Comparison of ENCODE assay signal across 13 cellular contexts in the genomic region with DNA sequence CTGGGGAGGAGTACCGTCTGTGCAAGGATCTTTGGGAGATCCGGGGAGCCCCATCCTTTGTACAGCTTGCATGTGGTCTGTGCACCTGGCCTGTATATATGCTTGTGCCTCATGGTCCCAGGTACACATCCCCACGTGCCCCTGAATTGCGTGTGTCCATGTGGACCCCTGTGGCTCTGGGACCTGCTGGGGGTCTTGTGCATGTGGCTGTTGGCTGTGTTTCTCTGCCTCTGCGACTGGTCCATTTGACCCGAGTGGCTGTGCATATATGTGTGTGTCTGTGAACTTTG. TPM values are rescaled to one million over a fixed set of nuclear protein-coding genes. Genes with fewer than 3 reads are reported as not detected.
DNase-seq lines count a peak whose midpoint lies in the region; ATAC-seq and TF ChIP-seq lines count a peak whose summit lies in the region.
"Had no signal": no experiment of that assay in that cellular context is flagged by ENCODE, and none has a peak within 500 bp of the region (broad histone marks: within the 10 kb centered on the region; RNA-seq: fewer than 3 reads in every experiment).

No MANE protein-coding gene starts in this region.

- H3K4me1 ChIP-seq in GM23338 (ENCODE audit: insufficient read depth) = peaks cover 10% of the 10 kb centered on the region
- H3K4me1 ChIP-seq in upper lobe of left lung = peaks cover 22 to 52% (median 39%) of the 10 kb centered on the region in 4 donors
- peaks cover 7 to 18% of the 10 kb centered on the region in 2 donors for H3K4me1 ChIP-seq in gastrocnemius medialis

- no peaks in the 10 kb centered on the region for H4K20me1 ChIP-seq in GM23338 (replicated peaks; ENCODE audit: insufficient read depth)

- peak overlapping the region in 2 of 7 donors; percentile 39 to 68 for H3K27ac Mint-ChIP-seq in CD14-positive monocyte
- no peak overlapping the region for H3K27ac Mint-ChIP-seq in GM23338
- peak overlapping the region; percentile 2 for H3K27ac Mint-ChIP-seq in activated T-helper 2 cell treated with anti-CD3 and anti-CD28 coated beads, Interferon-gamma antibody, Interleukin-2, Interleukin-4, amounts not matched to agents 10 μg/mL and 5 μg/mL and 100 μg/mL, durations not matched to agents 14 hours and 24 hours and 36 hours
- peak overlapping the region in 9 of 10 donors; percentile 1 to 81 (median 58) for H3K27ac Mint-ChIP-seq in naive thymus-derived CD8-positive, alpha-beta T cell

- H2AFZ ChIP-seq in GM23338 = no peak overlapping the region

- H3K9me2 ChIP-seq in GM23338 (ENCODE audit: insufficient read depth) = no peaks in the 10 kb centered on the region

- peaks cover 0 to 11% (median 7%) of the 10 kb centered on the region in 7 donors for H3K9me3 Mint-ChIP-seq in CD14-positive monocyte
- no peaks in the 10 kb centered on the region; the same call in 2 of the 3 replicates for H3K9me3 Mint-ChIP-seq in GM23338
- no peaks in the 10 kb centered on the region for H3K9me3 Mint-ChIP-seq in activated T-helper 2 cell treated with anti-CD3 and anti-CD28 coated beads, Interferon-gamma antibody, Interleukin-2, Interleukin-4, amounts not matched to agents 10 μg/mL and 5 μg/mL and 100 μg/mL, durations not matched to agents 14 hours and 24 hours and 36 hours
- no peaks in the 10 kb centered on the region for H3K9me3 Mint-ChIP-seq in naive thymus-derived CD8-positive, alpha-beta T cell

- WGBS in upper lobe of left lung, 2 donors = 31 to 33% methylated on average over 2 to 6 of the region's 6 CpGs

- H3K27me3 Mint-ChIP-seq in CD14-positive monocyte (ENCODE audit: low read depth in 3 of 3) (peaks cover 34 to 55% (median 42%) of the 10 kb centered on the region in 3 donors), GM23338 (ENCODE audit: insufficient read depth, low read depth, poor library complexity) (peaks cover 68% of the 10 kb centered on the region)
- H3K27me3 Mint-ChIP-seq in activated T-helper 2 cell treated with anti-CD3 and anti-CD28 coated beads, Interferon-gamma antibody, Interleukin-2, Interleukin-4, amounts not matched to agents 10 μg/mL and 5 μg/mL and 100 μg/mL, durations not matched to agents 14 hours and 24 hours and 36 hours (ENCODE audit: low read depth) = peaks cover 22% of the 10 kb centered on the region
- peaks cover 8 to 33% (median 25%) of the 10 kb centered on the region in 5 donors for H3K27me3 Mint-ChIP-seq in naive thymus-derived CD8-positive, alpha-beta T cell

- H3K4me2 ChIP-seq in GM23338 = no peak overlapping the region; the same call in 1 of the 2 replicates

- TF ChIP-seq POLR2A in upper lobe of left lung (IDR thresholded peaks at IDR 0.05) (no peak), gastrocnemius medialis (IDR thresholded peaks at IDR 0.05) (no peak)

- in situ Hi-C loops in gastrocnemius medialis (cut with MboI; ENCODE audit: low sequenced_read_pairs in 4 of 4) = loop anchor here (5.0 to 25.0 kb wide), 6 partner anchors 77 to 577 kb away; a partner anchor contains a TSS

- peaks cover 65% of the 10 kb centered on the region for H3K27me3 ChIP-seq in GM23338 (ENCODE audit: insufficient read depth)
- peaks cover 0 to 13% (median 4%) of the 10 kb centered on the region in 4 donors for H3K27me3 ChIP-seq in upper lobe of left lung
- peaks cover 5 to 9% (median 9%) of the 10 kb centered on the region in 3 donors for H3K27me3 ChIP-seq in gastrocnemius medialis

- TF ChIP-seq CTCF in CD14-positive monocyte (IDR thresholded peaks at IDR 0.05) = no peak
- TF ChIP-seq CTCF in GM23338 (conservative IDR thresholded peaks at IDR 0.05; ENCODE audit: low read depth in 2 of 2) = no peak
- TF ChIP-seq CTCF in upper lobe of left lung (IDR thresholded peaks at IDR 0.05) = no peak
- no peak for TF ChIP-seq CTCF in gastrocnemius medialis (IDR thresholded peaks at IDR 0.05 in 4 of 5, conservative IDR thresholded peaks at IDR 0.05 in 1 of 5)

- no peak for TF ChIP-seq EP300 in upper lobe of left lung (IDR thresholded peaks at IDR 0.05)

- POLR2A ChIA-PET in naive thymus-derived CD8-positive, alpha-beta T cell (lab: Charles Lee) = interaction anchor here (0.6 to 4.6 kb wide), 4 partner anchors 77 to 169 kb away, joined by 4 to 73 read pairs (median 6); no protein-coding TSS in a partner anchor

- H3K4me3 Mint-ChIP-seq in CD14-positive monocyte (peak overlapping the region; percentile 58 to 84), GM23338 (peak overlapping the region; percentile 67)
- peak overlapping the region; percentile 68 for H3K4me3 Mint-ChIP-seq in activated T-helper 2 cell treated with anti-CD3 and anti-CD28 coated beads, Interferon-gamma antibody, Interleukin-2, Interleukin-4, amounts not matched to agents 10 μg/mL and 5 μg/mL and 100 μg/mL, durations not matched to agents 14 hours and 24 hours and 36 hours (ENCODE audit: low read depth)
- peak overlapping the region; percentile 61 to 90 (median 84) for H3K4me3 Mint-ChIP-seq in naive thymus-derived CD8-positive, alpha-beta T cell

- no peaks in the 10 kb centered on the region for H3K79me2 ChIP-seq in GM23338 (replicated peaks; ENCODE audit: insufficient read depth)

- peaks cover 10 to 13% of the 10 kb centered on the region in 2 donors for H3K36me3 Mint-ChIP-seq in CD14-positive monocyte
- H3K36me3 Mint-ChIP-seq in GM23338 (ENCODE audit: low read depth) = no peaks in the 10 kb centered on the region; the same call in 2 of the 3 replicates
- peaks cover 6% of the 10 kb centered on the region for H3K36me3 Mint-ChIP-seq in activated T-helper 2 cell treated with anti-CD3 and anti-CD28 coated beads, Interferon-gamma antibody, Interleukin-2, Interleukin-4, amounts not matched to agents 10 μg/mL and 5 μg/mL and 100 μg/mL, durations not matched to agents 14 hours and 24 hours and 36 hours (ENCODE audit: low read depth)
- peaks cover 0 to 4% (median 0%) of the 10 kb centered on the region in 3 donors for H3K36me3 Mint-ChIP-seq in naive thymus-derived CD8-positive, alpha-beta T cell

- peaks cover 39% of the 10 kb centered on the region for H3K4me1 Mint-ChIP-seq in CD14-positive monocyte
- peaks cover 19% of the 10 kb centered on the region for H3K4me1 Mint-ChIP-seq in GM23338
- H3K4me1 Mint-ChIP-seq in activated T-helper 2 cell treated with anti-CD3 and anti-CD28 coated beads, Interferon-gamma antibody, Interleukin-2, Interleukin-4, amounts not matched to agents 10 μg/mL and 5 μg/mL and 100 μg/mL, durations not matched to agents 14 hours and 24 hours and 36 hours (ENCODE audit: low read depth) = peaks cover 34% of the 10 kb centered on the region
- peaks cover 25 to 51% (median 47%) of the 10 kb centered on the region in 4 donors for H3K4me1 Mint-ChIP-seq in naive thymus-derived CD8-positive, alpha-beta T cell

- peaks cover 25% of the 10 kb centered on the region for H3F3A ChIP-seq in GM23338 (replicated peaks; ENCODE audit: low read depth)

- H3K36me3 ChIP-seq in GM23338 (ENCODE audit: insufficient read depth) (no peaks in the 10 kb centered on the region), upper lobe of left lung (no peaks in the 10 kb centered on the region), gastrocnemius medialis (no peaks in the 10 kb centered on the region)

- H3K4me3 ChIP-seq in GM23338 (0 out of 2 replicates have a peak overlapping the region, but pooled peaks have one; percentile 45), upper lobe of left lung (no peak overlapping the region), gastrocnemius medialis (no peak overlapping the region)
- H3K4me3 ChIP-seq: mucosa of descending colon had no signal

- DNase-seq in CD14-positive monocyte (ENCODE audit: low spot score) = no peak
- no peak for DNase-seq in GM23338 (ENCODE audit: low spot score)
- no peak for DNase-seq in activated T-helper 2 cell treated with anti-CD3 and anti-CD28 coated beads, Interferon-gamma antibody, Interleukin-2, Interleukin-4, amounts not matched to agents 10 μg/mL and 5 μg/mL and 100 μg/mL, durations not matched to agents 14 hours and 24 hours and 36 hours (ENCODE audit: low spot score)
- DNase-seq in naive thymus-derived CD8-positive, alpha-beta T cell = peak in 1 of 10 donors; percentile 58
- DNase-seq in left lobe of liver (ENCODE audit: low spot score) = no peak
- DNase-seq in upper lobe of left lung = no peak
- no peak for DNase-seq in gastrocnemius medialis
- DNase-seq in NCI-H1436 treated with DMSO at 0.1 percent for 48 hours (lab: John Stamatoyannopoulos, UW) = no peak
- DNase-seq: mucosa of descending colon, NCI-H524 treated with DMSO at 0.1 percent for 48 hours had no signal

- intact Hi-C loops in CD14-positive monocyte (cut with micrococcal nuclease) (loop anchor here (5.0 kb wide), 2 partner anchors 37 to 77 kb away; no protein-coding TSS in a partner anchor), gastrocnemius medialis (cut with DNase I; ENCODE audit: low total_unique reads) (no loop called here)
- intact Hi-C loops in activated T-helper 2 cell treated with anti-CD3 and anti-CD28 coated beads, Interferon-gamma antibody, Interleukin-2, Interleukin-4, amounts not matched to agents 10 μg/mL and 5 μg/mL and 100 μg/mL, durations not matched to agents 14 hours and 24 hours and 36 hours (cut with micrococcal nuclease) = loop anchor here (5.0 kb wide), 2 partner anchors 132 to 587 kb away; no protein-coding TSS in a partner anchor

- H3K9me3 ChIP-seq in upper lobe of left lung (no peaks in the 10 kb centered on the region), gastrocnemius medialis (no peaks in the 10 kb centered on the region)
- H3K9me3 ChIP-seq: mucosa of descending colon had no signal

- no peak for ATAC-seq in GM23338
- no peak for ATAC-seq in naive thymus-derived CD8-positive, alpha-beta T cell
- no peak for ATAC-seq in left lobe of liver
- ATAC-seq in upper lobe of left lung (ENCODE audit: low FRiP score in 2 of 2) = no peak
- no peak for ATAC-seq in gastrocnemius medialis
- ATAC-seq: HCT116, mucosa of descending colon had no signal

- H3K27ac ChIP-seq in GM23338 (ENCODE audit: low read depth) (no peak overlapping the region), upper lobe of left lung (peak overlapping the region in 2 of 4 donors; percentile 0 to 64), gastrocnemius medialis (no peak overlapping the region)

RNA-seq across cellular contexts. Expression of a gene that starts 12.8 kb away (rescaled TPM):
- polyA plus RNA-seq in CD14-positive monocyte (not detected), GM23338 (2016; fragmentation: Nextera tagmentation; extraction: Ambion mirVana) (not detected in 2 replicates)
- not detected in 2 replicates for total RNA-seq in GM23338 (2014; rRNA removed; shearing (Covaris generic))
- total RNA-seq in activated T-helper 2 cell treated with anti-CD3 and anti-CD28 coated beads, Interferon-gamma antibody, Interleukin-2, Interleukin-4, amounts not matched to agents 10 μg/mL and 5 μg/mL and 100 μg/mL, durations not matched to agents 14 hours and 24 hours and 36 hours = 1.6 and 1.8 TPM in 2 replicates
- not detected for total RNA-seq in naive thymus-derived CD8-positive, alpha-beta T cell
- not detected for polyA plus RNA-seq in naive thymus-derived CD8-positive, alpha-beta T cell
- total RNA-seq in left lobe of liver (not detected), upper lobe of left lung (1 to 10 TPM in 2 of 6 donors, not detected in 4; 1.3 to 5.2 TPM), gastrocnemius medialis (not detected)
- total RNA-seq: LHCN-M2, SK-MEL-5 had no signal

RNA-seq across cellular contexts. Expression of a gene that starts 41.7 kb away (rescaled TPM):
- polyA plus RNA-seq in CD14-positive monocyte (under 1 TPM in 1 of 2 donors, not detected in 1; 0.28 TPM), GM23338 (2016; fragmentation: Nextera tagmentation; extraction: Ambion mirVana) (3.9 and 4.7 TPM in 2 replicates)
- total RNA-seq in GM23338 (2014; rRNA removed; shearing (Covaris generic)) = 3.7 and 4.0 TPM in 2 replicates
- 14.9 and 15.3 TPM in 2 replicates for total RNA-seq in activated T-helper 2 cell treated with anti-CD3 and anti-CD28 coated beads, Interferon-gamma antibody, Interleukin-2, Interleukin-4, amounts not matched to agents 10 μg/mL and 5 μg/mL and 100 μg/mL, durations not matched to agents 14 hours and 24 hours and 36 hours
- 1 to 10 TPM; 3.0 to 3.7 TPM for total RNA-seq in naive thymus-derived CD8-positive, alpha-beta T cell
- polyA plus RNA-seq in naive thymus-derived CD8-positive, alpha-beta T cell = under 1 TPM; 0.49 to 0.94 (median 0.76) TPM
- total RNA-seq in left lobe of liver (1.3 TPM), upper lobe of left lung (1 to 10 TPM in 5 of 6 donors, under 1 TPM in 1; 0.46 to 4.4 (median 2.1) TPM), gastrocnemius medialis (1 to 10 TPM in 1 of 4 donors, under 1 TPM in 3; 0.19 to 1.0 (median 0.56) TPM)

RNA-seq across cellular contexts. Expression of a gene that starts 41.8 kb away (rescaled TPM):
- polyA plus RNA-seq in CD14-positive monocyte (1 to 10 TPM; 4.6 to 6.2 TPM), GM23338 (2016; fragmentation: Nextera tagmentation; extraction: Ambion mirVana) (21.7 and 23.1 TPM in 2 replicates)
- 27.3 and 39.7 TPM in 2 replicates for total RNA-seq in GM23338 (2014; rRNA removed; shearing (Covaris generic))
- 36.9 and 41.5 TPM in 2 replicates for total RNA-seq in activated T-helper 2 cell treated with anti-CD3 and anti-CD28 coated beads, Interferon-gamma antibody, Interleukin-2, Interleukin-4, amounts not matched to agents 10 μg/mL and 5 μg/mL and 100 μg/mL, durations not matched to agents 14 hours and 24 hours and 36 hours
- total RNA-seq in naive thymus-derived CD8-positive, alpha-beta T cell = 10 to 100 TPM; 29.7 to 30.7 TPM
- polyA plus RNA-seq in naive thymus-derived CD8-positive, alpha-beta T cell = 10 to 100 TPM in 1 of 3 donors, 1 to 10 TPM in 2; 4.3 to 10.5 (median 5.5) TPM
- total RNA-seq in left lobe of liver (24.9 TPM), upper lobe of left lung (10 to 100 TPM; 30.4 to 95.3 (median 35.3) TPM), gastrocnemius medialis (10 to 100 TPM; 22.3 to 44.9 (median 33.7) TPM)
